Comparison of ENCODE assay signal across 9 cellular contexts in the genomic region with DNA sequence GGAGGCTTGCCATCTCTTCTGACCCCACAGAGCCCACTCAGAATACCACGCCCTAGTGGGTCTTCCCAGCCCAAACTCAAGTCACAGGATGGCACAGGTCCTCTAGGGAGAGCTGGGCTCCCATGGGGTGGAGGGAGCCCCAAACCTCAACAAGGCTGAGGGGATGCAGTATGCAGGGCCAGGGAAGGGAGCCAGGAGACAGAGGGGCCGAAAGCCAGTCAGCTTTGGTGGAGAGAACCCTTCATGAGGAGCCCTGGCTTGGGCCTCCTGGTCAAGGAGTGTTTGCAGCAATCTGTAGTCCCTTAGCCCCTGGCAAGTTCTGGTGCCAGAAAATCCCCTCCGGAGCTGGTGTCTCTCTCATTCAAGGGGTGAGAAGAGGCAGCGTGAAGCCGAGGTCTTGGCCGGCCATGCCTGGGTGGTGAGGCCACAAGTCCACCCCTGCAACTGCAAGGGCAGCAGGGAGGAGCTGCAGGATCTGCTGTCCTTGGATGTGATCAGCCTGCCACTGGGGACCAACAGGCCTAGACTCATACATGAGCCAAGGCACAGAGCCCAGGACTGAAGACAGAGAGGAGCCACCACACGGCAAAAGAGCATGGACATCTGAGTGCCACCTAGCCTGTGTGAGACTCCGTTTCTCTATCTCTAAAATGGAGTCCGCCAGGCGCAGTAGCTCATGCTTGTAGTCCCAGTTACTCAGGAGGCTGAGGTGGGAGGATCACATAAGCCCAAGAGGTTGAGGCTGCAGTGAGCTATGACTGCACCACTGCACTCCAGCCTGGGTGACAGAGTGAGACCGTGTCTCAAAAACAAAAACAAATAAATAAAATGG. TPM values are rescaled to one million over a fixed set of nuclear protein-coding genes. Genes with fewer than 3 reads are reported as not detected.
DNase-seq lines count a peak whose midpoint lies in the region; ATAC-seq and TF ChIP-seq lines count a peak whose summit lies in the region.
"Had no signal": no experiment of that assay in that cellular context is flagged by ENCODE, and none has a peak within 500 bp of the region (broad histone marks: within the 10 kb centered on the region; RNA-seq: fewer than 3 reads in every experiment).

No MANE protein-coding gene starts in this region.

- DNase-seq in GM23248 (peak; percentile 65), heart right ventricle (no peak), DMS79 treated with DMSO at 0.1 percent for 48 hours (lab: John Stamatoyannopoulos, UW) (no peak), NCI-H226 (no peak)
- DNase-seq in activated CD8-positive, alpha-beta memory T cell treated with anti-CD3 and anti-CD28 coated beads, Interleukin-2, amount 50 U/mL, for 4 hours: peak; percentile 13
- DNase-seq: stimulated activated CD4-positive, alpha-beta T cell treated with anti-CD3 and anti-CD28 coated beads, Interleukin-2, amount 100 ng/mL, for 24 hours had no signal

- 0 out of 2 replicates have a peak, but pooled peaks cover 14% of the 10 kb centered on the region for H4K20me1 ChIP-seq in GM23248 (ENCODE audit: insufficient read depth)

- peaks cover 80% of the 10 kb centered on the region for H3F3A ChIP-seq in GM23248 (ENCODE audit: insufficient read depth)

- TF ChIP-seq CTCF in heart right ventricle (IDR thresholded peaks at IDR 0.05): no peak

- peak overlapping the region; percentile 100 for H3K9ac ChIP-seq in GM23248

- H3K79me2 ChIP-seq in GM23248 (ENCODE audit: insufficient read depth): peaks cover 80% of the 10 kb centered on the region

- H3K36me3 ChIP-seq in GM23248 (ENCODE audit: low read depth) (peaks cover under 1% of the 10 kb centered on the region; the same call in 1 of the 2 replicates), heart right ventricle (peaks cover 0 to 56% (median 45%) of the 10 kb centered on the region in 9 donors)

- no peaks in the 10 kb centered on the region for H3K27me3 ChIP-seq in GM23248 (replicated peaks; ENCODE audit: insufficient read depth)
- no peaks in the 10 kb centered on the region for H3K27me3 ChIP-seq in heart right ventricle

- WGBS in GM23248 (ENCODE audit: low coverage in 1 of 2, low lambda C conversion rate in 2 of 2, missing lambda C conversion rate in 2 of 2), 2 experiments: 39 to 41% methylated on average over 11 of the region's 11 CpGs
- 63 to 71% methylated on average over 11 of the region's 11 CpGs for WGBS in heart right ventricle, 2 donors

- H3K9me3 ChIP-seq in GM23248 (ENCODE audit: low read depth) (no peaks in the 10 kb centered on the region), heart right ventricle (no peaks in the 10 kb centered on the region)

- peaks cover 48% of the 10 kb centered on the region for H3K4me1 ChIP-seq in GM23248 (ENCODE audit: insufficient read depth)
- peaks cover 10 to 46% (median 40%) of the 10 kb centered on the region in 9 donors for H3K4me1 ChIP-seq in heart right ventricle

- no peak overlapping the region for H3K4me2 ChIP-seq in GM23248 (ENCODE audit: unreplicated experiment)

- in situ Hi-C loops in GM23248 (cut with MboI): no loop called here

- no peaks in the 10 kb centered on the region for H3K9me2 ChIP-seq in GM23248 (ENCODE audit: insufficient read depth)

- H3K4me3 ChIP-seq in GM23248 (no peak overlapping the region), heart right ventricle (no peak overlapping the region), skin epidermis (no peak overlapping the region)

- ATAC-seq in heart right ventricle: peak in 7 of 8 donors; percentile 8 to 19 (median 13)
- ATAC-seq in GM18873 (IDR thresholded peaks at IDR 0.05; ENCODE audit: low FRiP score, unreplicated experiment): no peak
- no peak for ATAC-seq in HG02938 (IDR thresholded peaks at IDR 0.05; ENCODE audit: unreplicated experiment)

- no peak overlapping the region for H2AFZ ChIP-seq in GM23248

- H3K27ac ChIP-seq in GM23248 (peak overlapping the region; percentile 100), heart right ventricle (peak overlapping the region in 9 of 10 donors; percentile 49 to 68 (median 60)), skin epidermis (peak overlapping the region in 14 of 21 experiments; percentile 3 to 70 (median 43))

- intact Hi-C loops in heart right ventricle (cut with DNase I): no loop called here

RNA-seq across cellular contexts. Expression of gene NEAT1, which starts 24.1 kb away (rescaled TPM):
- 74.3 and 143 TPM in 2 replicates for total RNA-seq in GM23248 (2014; rRNA removed; shearing (Covaris generic))
- polyA plus RNA-seq in GM23248 (2016; fragmentation: Nextera tagmentation; extraction: Ambion mirVana) (36.2 and 50.7 TPM in 2 replicates), heart right ventricle (1,000 to 10,000 TPM in 1 of 2 donors, 100 to 1,000 TPM in 1; 103 to 1,899 TPM)
- 100 to 1,000 TPM; 284 to 808 (median 432) TPM for total RNA-seq in heart right ventricle

RNA-seq across cellular contexts. Expression of gene MALAT1, which starts 52.2 kb away (rescaled TPM):
- 2,638 and 3,272 TPM in 2 replicates for total RNA-seq in GM23248 (2014; rRNA removed; shearing (Covaris generic))
- 7,376 and 13,207 TPM in 2 replicates for polyA plus RNA-seq in GM23248 (2016; fragmentation: Nextera tagmentation; extraction: Ambion mirVana)
- 1,000 to 10,000 TPM; 4,742 to 8,462 (median 5,956) TPM for total RNA-seq in heart right ventricle
- 1,000 to 10,000 TPM in 1 of 2 donors, 100 to 1,000 TPM in 1; 205 to 8,339 TPM for polyA plus RNA-seq in heart right ventricle

Comparison
In these comparisons a context has a peak if more than half of its experiments do, and no peak if none do; other contexts are left out.
1. DNase-seq: peak in GM23248 (single experiment) and activated CD8-positive, alpha-beta memory T cell treated with anti-CD3 and anti-CD28 coated beads, Interleukin-2, amount 50 U/mL, for 4 hours (single experiment); none in heart right ventricle (0 of 2), DMS79 treated with DMSO at 0.1 percent for 48 hours (single experiment) and NCI-H226 (single experiment).
2. H3K27ac ChIP-seq: peak in every context shown above with its lines; median percentile 100 in GM23248; 60 in heart right ventricle; 43 in skin epidermis.
3. ATAC-seq: peak in heart right ventricle (7 of 8); none in GM18873 (single experiment) and HG02938 (single experiment).